In the genomic region with DNA sequence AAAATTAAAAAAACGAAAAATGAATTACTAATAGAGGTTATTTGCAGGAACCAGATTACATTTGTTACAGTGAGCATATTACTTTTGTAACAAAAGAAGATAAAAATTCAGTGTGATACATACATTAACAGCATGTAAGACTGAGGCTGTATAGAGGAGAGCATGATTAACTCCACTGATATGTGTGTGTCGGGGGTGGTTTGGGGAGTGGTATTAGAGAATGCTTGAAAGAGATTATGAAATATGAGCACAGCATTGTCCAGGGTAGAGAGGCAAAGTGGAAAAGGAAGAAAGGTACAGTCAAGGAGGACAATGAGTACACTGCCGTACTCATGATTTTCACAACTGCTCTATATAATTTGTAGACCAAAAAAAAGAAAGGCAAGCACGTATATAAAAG, we compare ENCODE assay signal across 15 cellular contexts.
"Had no signal": no experiment of that assay in that cellular context is flagged by ENCODE, and none has a peak within 500 bp of the region (broad histone marks: within the 10 kb centered on the region; RNA-seq: fewer than 3 reads in every experiment).

No MANE protein-coding gene starts in this region.

- H3K9me3 ChIP-seq: esophagus squamous epithelium, upper lobe of left lung had no signal

- H3K4me3 ChIP-seq: dorsolateral prefrontal cortex, esophagus squamous epithelium, skin epidermis, upper lobe of left lung had no signal

- H3K27me3 ChIP-seq: dorsolateral prefrontal cortex, esophagus squamous epithelium, upper lobe of left lung had no signal

- DNase-seq: activated CD4-positive, alpha-beta T cell treated with anti-CD3 and anti-CD28 coated beads, Interleukin-2, amount 10 ng/mL, durations not matched to agents 24 days and 14 days; activated CD4-positive, CD25-positive, alpha-beta regulatory T cell; activated CD8-positive, alpha-beta memory T cell treated with anti-CD3 and anti-CD28 coated beads, Interleukin-2, amount 50 U/mL, for 4 hours; activated CD8-positive, alpha-beta T cell treated with anti-CD3 and anti-CD28 coated beads, Interleukin-2, amount 10 ng/mL, durations not matched to agents 7 days and 5 days; activated gamma-delta T cell; activated T-cell treated with anti-CD3 and anti-CD28 coated beads, Interleukin-2, amount 50 U/mL, for 48 hours; dorsolateral prefrontal cortex; esophagus squamous epithelium; hippocampal formation; left ventricle myocardium superior; mesenchymal stem cell; natural killer cell; upper lobe of left lung had no signal

- H3K27ac ChIP-seq: dorsolateral prefrontal cortex, esophagus squamous epithelium, skin epidermis, upper lobe of left lung had no signal

- H3K36me3 ChIP-seq: esophagus squamous epithelium, upper lobe of left lung had no signal

- ATAC-seq: activated CD8-positive, alpha-beta T cell treated with anti-CD3 and anti-CD28 coated beads, Interleukin-2, amount 10 ng/mL, durations not matched to agents 7 days and 5 days; activated naive CD4-positive, alpha-beta T cell treated with anti-CD3 and anti-CD28 coated beads, Interleukin-2, amount 50 U/mL, for 72 hours; left ventricle myocardium superior; natural killer cell had no signal
